ENCODE assay signal across 10 cellular contexts in genomic region chr11:119375629-119376196, GRCh38. TPM values are rescaled to one million over a fixed set of nuclear protein-coding genes. Genes with fewer than 3 reads are reported as not detected.
DNase-seq lines count a peak whose midpoint lies in the region; ATAC-seq and TF ChIP-seq lines count a peak whose summit lies in the region.
"Had no signal": no experiment of that assay in that cellular context is flagged by ENCODE, and none has a peak within 500 bp of the region (broad histone marks: within the 10 kb centered on the region; RNA-seq: fewer than 3 reads in every experiment).

No MANE protein-coding gene starts in this region.

- DNase-seq in BE2C (peak; percentile 34), adipocyte (ENCODE audit: low read depth) (no peak), Right ventricle myocardium superior (peak; percentile 90), osteoblast (ENCODE audit: insufficient read length, low spot score, missing footprints) (peak; percentile 92), glomerular visceral epithelial cell (ENCODE audit: extremely low spot score) (no peak), NCI-H1930 (lab: John Stamatoyannopoulos, UW) (no peak), SW480 (ENCODE audit: low spot score) (no peak)

- H2AFZ ChIP-seq in osteoblast (ENCODE audit: low read length): peak overlapping the region; percentile 70

- H3K9me3 ChIP-seq in BE2C (no peaks in the 10 kb centered on the region), adipocyte (ENCODE audit: control insufficient read depth, low read length) (no peaks in the 10 kb centered on the region), osteoblast (ENCODE audit: low read depth, low read length) (no peaks in the 10 kb centered on the region)

- H3K36me3 ChIP-seq in BE2C (no peaks in the 10 kb centered on the region), adipocyte (ENCODE audit: control insufficient read depth, insufficient read depth, low read length, severe bottlenecking) (no peaks in the 10 kb centered on the region), osteoblast (ENCODE audit: insufficient read depth, low read length) (no peaks in the 10 kb centered on the region)

- H3K4me3 ChIP-seq in BE2C (ENCODE audit: low read depth, low read length) (no peak overlapping the region), adipocyte (ENCODE audit: low read length) (no peak overlapping the region), osteoblast (ENCODE audit: insufficient read depth, low read length) (no peak overlapping the region)
- H3K4me3 ChIP-seq: lung had no signal

- H3K27me3 ChIP-seq in BE2C (no peaks in the 10 kb centered on the region), adipocyte (replicated peaks; ENCODE audit: control insufficient read depth, insufficient read depth, low read length) (no peaks in the 10 kb centered on the region), osteoblast (ENCODE audit: insufficient read depth, low read length) (no peaks in the 10 kb centered on the region)

- H3K79me2 ChIP-seq in osteoblast (ENCODE audit: insufficient read depth, low read length): no peaks in the 10 kb centered on the region

- H3K4me1 ChIP-seq in BE2C: peaks cover 51% of the 10 kb centered on the region
- peaks cover 32% of the 10 kb centered on the region for H3K4me1 ChIP-seq in adipocyte (ENCODE audit: control insufficient read depth, insufficient read depth, low read length)
- H3K4me1 ChIP-seq in osteoblast (ENCODE audit: insufficient read depth, low read length): peaks cover 38% of the 10 kb centered on the region

- peak overlapping the region; percentile 6 for H3K4me2 ChIP-seq in osteoblast (ENCODE audit: insufficient read depth, low read length)

- H4K20me1 ChIP-seq in osteoblast (ENCODE audit: insufficient read depth, low read length): no peaks in the 10 kb centered on the region

- TF ChIP-seq CTCF in BE2C (IDR thresholded peaks at IDR 0.05; ENCODE audit: low read depth, low read length) (no peak), osteoblast (IDR thresholded peaks at IDR 0.05; ENCODE audit: extremely low read depth, low read depth, low read length) (no peak)

- peak overlapping the region; percentile 57 for H3K27ac ChIP-seq in osteoblast (ENCODE audit: low read depth, low read length)

- peak overlapping the region; percentile 7 for H3K9ac ChIP-seq in adipocyte (ENCODE audit: low read length)

- intact Hi-C loops in Right ventricle myocardium superior (cut with DNase I): loop anchor here (5.0 kb wide), 1 partner anchor 38 kb away; no protein-coding TSS in a partner anchor

- ATAC-seq in Right ventricle myocardium superior (ENCODE audit: poor library complexity) (peak; percentile 62), GM19395 (IDR thresholded peaks at IDR 0.05; ENCODE audit: unreplicated experiment) (no peak)
- ATAC-seq: Panc1 had no signal

RNA-seq across cellular contexts. Expression of gene USP2, which starts 5.8 kb away (rescaled TPM):
- polyA plus RNA-seq in BE2C (2012; ENCODE audit: insufficient read depth, insufficient read length, low read depth): 4.6 TPM
- total RNA-seq in Right ventricle myocardium superior: 136 TPM
- 0.29 and 0.36 TPM in 2 replicates for total RNA-seq in osteoblast

RNA-seq across cellular contexts. Expression of gene MFRP, which starts 29.2 kb away (rescaled TPM):
- not detected for polyA plus RNA-seq in BE2C (2012; ENCODE audit: insufficient read depth, insufficient read length, low read depth)
- total RNA-seq in Right ventricle myocardium superior: not detected
- total RNA-seq in osteoblast: not detected in 2 replicates
- total RNA-seq: lung had no signal
- polyA plus RNA-seq: lung had no signal

RNA-seq across cellular contexts. Expression of gene C1QTNF5, which starts 35.0 kb away (rescaled TPM):
- polyA plus RNA-seq in BE2C (2012; ENCODE audit: insufficient read depth, insufficient read length, low read depth): 1.1 TPM
- total RNA-seq in Right ventricle myocardium superior (15.1 TPM), osteoblast (35.9 and 41.3 TPM in 2 replicates)

RNA-seq across cellular contexts. Expression of gene RNF26, which starts 41.4 kb away (rescaled TPM):
- polyA plus RNA-seq in BE2C (2012; ENCODE audit: insufficient read depth, insufficient read length, low read depth): 48.0 TPM
- total RNA-seq in Right ventricle myocardium superior (12.9 TPM), osteoblast (4.0 and 5.0 TPM in 2 replicates)

RNA-seq across cellular contexts. Expression of gene THY1, which starts 47.3 kb away (rescaled TPM):
- 1,337 TPM for polyA plus RNA-seq in BE2C (2012; ENCODE audit: insufficient read depth, insufficient read length, low read depth)
- total RNA-seq in Right ventricle myocardium superior (1.5 TPM), osteoblast (308 and 400 TPM in 2 replicates)

Comparison
In these comparisons a context has a peak if more than half of its experiments do, and no peak if none do; other contexts are left out.
1. DNase-seq: peak in BE2C (single experiment), Right ventricle myocardium superior (single experiment) and osteoblast (single experiment); none in adipocyte (single experiment), glomerular visceral epithelial cell (single experiment), NCI-H1930 (0 of 2) and SW480 (single experiment).
2. RNA of gene USP2, which starts 5.8 kb away (total RNA-seq): 136 TPM in Right ventricle myocardium superior (single experiment); 0.29 to 0.36 TPM in osteoblast; every median in the first group is over 100 times any median in the second.